In the genomic region with DNA sequence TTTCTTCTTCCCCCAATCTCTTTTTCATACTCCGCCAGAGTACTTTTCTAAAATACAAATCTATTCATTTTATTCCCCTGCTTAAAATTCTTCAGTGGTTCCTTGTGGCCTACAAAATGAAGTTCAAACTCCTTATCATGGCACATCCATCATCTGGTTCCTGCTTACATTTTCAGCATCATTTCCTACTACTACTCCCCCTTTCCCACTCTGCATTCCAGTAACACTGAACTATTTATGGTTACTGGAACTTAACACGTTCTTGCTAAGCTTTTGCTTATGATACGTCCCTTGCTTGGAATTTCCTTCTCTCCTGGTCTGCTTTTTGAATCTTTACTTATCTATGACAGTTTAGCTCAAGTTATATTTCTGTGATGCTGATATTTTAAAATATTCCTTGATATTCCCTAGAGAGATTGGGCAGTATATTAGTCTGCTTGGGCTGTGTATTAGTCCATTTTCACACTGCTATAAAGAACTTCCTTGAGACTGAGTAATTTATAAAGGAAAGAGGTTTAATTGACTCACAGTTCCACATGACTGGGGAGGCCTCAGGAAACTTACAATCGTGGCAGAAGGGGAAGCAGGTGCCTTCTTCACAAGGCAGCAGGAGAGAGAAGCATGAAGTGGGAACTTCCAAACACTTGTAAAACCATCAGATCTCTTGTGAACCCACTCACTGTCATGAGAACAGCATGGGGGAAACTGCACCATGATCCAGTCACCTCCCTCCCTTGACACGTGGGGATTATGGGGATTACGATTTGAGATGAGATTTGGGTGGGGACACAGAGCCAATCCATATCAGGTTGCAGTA, we compare ENCODE assay signal across 10 cellular contexts. TPM values are rescaled to one million over a fixed set of nuclear protein-coding genes. Genes with fewer than 3 reads are reported as not detected.
DNase-seq lines count a peak whose midpoint lies in the region; ATAC-seq, FAIRE-seq and TF ChIP-seq lines count a peak whose summit lies in the region.
"Had no signal": no experiment of that assay in that cellular context is flagged by ENCODE, and none has a peak within 500 bp of the region (broad histone marks: within the 10 kb centered on the region; RNA-seq: fewer than 3 reads in every experiment).

No MANE protein-coding gene starts in this region.

- no peak overlapping the region for H2AFZ ChIP-seq in smooth muscle cell (ENCODE audit: low read depth)

- H3K27me3 ChIP-seq in smooth muscle cell (ENCODE audit: low read depth) (no peaks in the 10 kb centered on the region), thyroid gland (no peaks in the 10 kb centered on the region)

- DNase-seq in HCEC 1CT (peak; percentile 24), choroid plexus epithelial cell (ENCODE audit: low read depth) (peak; percentile 72), kidney (no peak), smooth muscle cell (lab: John Stamatoyannopoulos, UW; ENCODE audit: unreplicated experiment) (no peak), inferior parietal cortex (ENCODE audit: extremely low spot score) (no peak), thyroid gland (no peak), T-helper 2 cell (no peak)

- H3K9ac ChIP-seq in kidney (ENCODE audit: low read length in 2 of 2) (no peak overlapping the region), smooth muscle cell (ENCODE audit: low read depth) (no peak overlapping the region)

- H3K4me2 ChIP-seq in smooth muscle cell, result peak overlapping the region; percentile 48

- no peaks in the 10 kb centered on the region for H3K36me3 ChIP-seq in kidney (ENCODE audit: control insufficient read depth in 1 of 2, insufficient read depth in 2 of 2, low read length in 2 of 2)
- H3K36me3 ChIP-seq in smooth muscle cell (ENCODE audit: low read depth), result no peaks in the 10 kb centered on the region
- no peaks in the 10 kb centered on the region for H3K36me3 ChIP-seq in thyroid gland

- TF ChIP-seq CTCF in choroid plexus epithelial cell (conservative IDR thresholded peaks at IDR 0.05; ENCODE audit: low read depth, low read length) (no peak), kidney (IDR thresholded peaks at IDR 0.05; ENCODE audit: borderline replicate concordance, extremely low read depth, insufficient read depth) (no peak), smooth muscle cell (IDR thresholded peaks at IDR 0.05; ENCODE audit: borderline replicate concordance, insufficient read depth, poor library complexity, severe bottlenecking) (no peak), thyroid gland (IDR thresholded peaks at IDR 0.05) (no peak)

- H4K20me1 ChIP-seq in smooth muscle cell (ENCODE audit: low read depth), result peaks cover 100% of the 10 kb centered on the region

- ATAC-seq in HG02981 (IDR thresholded peaks at IDR 0.05; ENCODE audit: unreplicated experiment), result no peak
- ATAC-seq: esophagus mucosa, HCT116 had no signal

- H3K79me2 ChIP-seq in smooth muscle cell (ENCODE audit: low read depth), result peaks cover 98% of the 10 kb centered on the region

- peaks cover 14% of the 10 kb centered on the region for H3F3A ChIP-seq in smooth muscle cell (ENCODE audit: low read depth)

- H3K4me1 ChIP-seq in kidney (ENCODE audit: control insufficient read depth in 1 of 2, insufficient read depth in 1 of 2, low read depth in 1 of 2, low read length in 2 of 2) (peaks cover 2 to 8% of the 10 kb centered on the region in 2 donors), smooth muscle cell (ENCODE audit: low read depth) (no peaks in the 10 kb centered on the region), thyroid gland (peaks cover 0 to 4% of the 10 kb centered on the region in 2 donors)

- H3K4me3 ChIP-seq in choroid plexus epithelial cell (ENCODE audit: low read depth, low read length) (no peak overlapping the region), kidney (ENCODE audit: low read length in 2 of 2) (no peak overlapping the region), smooth muscle cell (no peak overlapping the region), thyroid gland (replicated peaks in 1 of 3) (no peak overlapping the region)

- no peak for TF ChIP-seq POLR2A in thyroid gland (IDR thresholded peaks at IDR 0.05)

- intact Hi-C loops in kidney (cut with DNase I), result no loop called here
- intact Hi-C loops in thyroid gland (cut with DNase I), result no loop called here

- H3K27ac ChIP-seq in kidney (ENCODE audit: low read depth in 2 of 2, low read length in 2 of 2), result peak overlapping the region; percentile 64 to 76
- H3K27ac ChIP-seq in smooth muscle cell (ENCODE audit: low read depth), result peak overlapping the region; percentile 57
- H3K27ac ChIP-seq in thyroid gland, result no peak overlapping the region

- peak; percentile 23 for FAIRE-seq in kidney (lab: Jason Lieb, UNC)

- 49% methylated on average over 6 of the region's 6 CpGs for WGBS in smooth muscle cell (ENCODE audit: low lambda C conversion rate)
- 79 to 87% methylated on average over 6 of the region's 6 CpGs for WGBS in thyroid gland, 2 donors

- H3K9me3 ChIP-seq in kidney (ENCODE audit: control insufficient read depth in 1 of 2, low read length in 2 of 2) (no peaks in the 10 kb centered on the region), smooth muscle cell (replicated peaks; ENCODE audit: low read depth) (no peaks in the 10 kb centered on the region), thyroid gland (no peaks in the 10 kb centered on the region)

RNA-seq across cellular contexts. Expression of a gene that starts 53.2 kb away (rescaled TPM):
- total RNA-seq in kidney (66.9 TPM), smooth muscle cell (70.9 and 72.1 TPM in 2 replicates), thyroid gland (10 to 100 TPM; 50.1 to 67.0 (median 56.3) TPM)
- polyA plus RNA-seq in kidney (ENCODE audit: insufficient read depth, low read depth, low replicate concordance) (12.5 TPM), smooth muscle cell (21.5 and 26.4 TPM in 2 replicates)

Comparison
In these comparisons a context has a peak if more than half of its experiments do, and no peak if none do; other contexts are left out.
1. DNase-seq: peak in HCEC 1CT (single experiment) and choroid plexus epithelial cell (single experiment); none in kidney (single experiment), smooth muscle cell (single experiment), inferior parietal cortex (single experiment), thyroid gland (0 of 2) and T-helper 2 cell (0 of 5).
2. H3K27ac ChIP-seq: peak in kidney (2 of 2) and smooth muscle cell (single experiment); none in thyroid gland (0 of 3).